In the genomic region with DNA sequence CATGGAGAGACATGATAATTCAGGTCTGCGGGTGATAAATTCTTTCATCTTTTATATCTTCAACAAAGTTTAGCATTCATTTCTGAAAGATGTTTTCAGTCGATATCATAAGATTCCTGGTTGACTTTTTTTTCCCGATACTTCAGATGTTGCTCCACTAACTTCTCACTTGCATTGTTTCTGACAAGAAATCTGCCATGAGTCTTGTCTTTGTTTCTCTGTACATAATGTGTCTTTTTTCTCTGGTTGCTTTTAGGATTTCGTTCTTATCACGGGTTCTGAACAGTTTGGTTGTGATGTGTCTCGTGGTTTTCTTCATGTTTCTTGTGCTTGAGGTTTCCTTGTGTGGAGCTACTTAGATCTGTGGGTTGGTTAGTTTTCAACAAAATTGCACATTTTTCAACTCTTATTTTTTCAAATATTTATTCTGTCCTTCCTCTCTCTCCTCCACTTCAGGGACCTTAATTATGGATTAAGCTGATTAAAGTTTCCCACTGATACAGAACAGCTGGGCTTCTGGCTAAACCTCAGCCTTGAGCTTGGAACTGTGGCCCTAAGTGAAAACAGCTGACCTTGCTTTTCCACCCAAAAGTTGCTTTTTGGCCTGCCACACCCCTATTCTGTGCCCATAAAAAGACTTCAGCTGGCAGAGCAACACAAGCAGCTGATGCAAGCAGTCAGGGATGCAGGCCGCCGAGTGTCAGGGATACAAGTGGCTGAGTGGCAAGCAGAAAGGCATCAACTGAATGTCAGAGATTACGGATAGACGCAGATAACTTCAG, we compare ENCODE assay signal across 26 cellular contexts.
A peak's percentile ranks its signal among the peaks of the same experiment; 100 is the strongest.
DNase-seq lines count a peak whose midpoint lies in the region; ATAC-seq and TF ChIP-seq lines count a peak whose summit lies in the region.
"Had no signal": no experiment of that assay in that cellular context is flagged by ENCODE, and none has a peak within 500 bp of the region (broad histone marks: within the 10 kb centered on the region; RNA-seq: fewer than 3 reads in every experiment).

No MANE protein-coding gene starts in this region.

- no peak overlapping the region for H3K4me3 ChIP-seq in vagina
- H3K4me3 ChIP-seq: cardiac muscle cell, coronary artery, psoas muscle, suprapubic skin, upper lobe of right lung had no signal

- ATAC-seq in WTC11 (no peak), left cardiac atrium (peak; percentile 59 to 61), HG02981 (IDR thresholded peaks at IDR 0.05; ENCODE audit: unreplicated experiment) (no peak)
- ATAC-seq: effector memory CD8-positive, alpha-beta T cell; natural killer cell treated with Interleukin-12 subunit alpha and Interleukin-12 subunit beta and Interleukin-15 and Interleukin-18, amount 100 ng/mL, for 72 hours; PC-3; stimulated activated naive B cell treated with anti-CD40 and anti-IgM and Interleukin-4, amounts not matched to agents 10 μg/mL and 1 μg/mL and 100 μg/mL, for 72 hours; upper lobe of right lung had no signal

- DNase-seq in activated T-cell treated with anti-CD3 and anti-CD28 coated beads, Interleukin-2, amount 50 U/mL, for 24 hours = peak; percentile 15
- DNase-seq in activated T-cell treated with anti-CD3 and anti-CD28 coated beads for 4 hours = no peak
- no peak for DNase-seq in WTC11 (ENCODE audit: low spot score)
- DNase-seq in left cardiac atrium = no peak
- no peak for DNase-seq in vagina (ENCODE audit: extremely low spot score in 2 of 2)
- no peak for DNase-seq in GF-D8 (lab: John Stamatoyannopoulos, UW)
- DNase-seq in NCI-H1105 treated with DMSO at 0.1 percent for 48 hours (lab: John Stamatoyannopoulos, UW) = no peak
- DNase-seq: activated CD4-positive, alpha-beta T cell treated with anti-CD3 and anti-CD28 coated beads for 4 hours; activated effector memory CD4-positive, alpha-beta T cell treated with anti-CD3 and anti-CD28 coated beads, Interleukin-2, amount 50 U/mL, for 16 hours; activated naive CD8-positive, alpha-beta T cell treated with anti-CD3 and anti-CD28 coated beads, Interleukin-2, amount 10 ng/mL, durations not matched to agents 7 days and 5 days; CD4-positive, alpha-beta memory T cell; effector memory CD8-positive, alpha-beta T cell; kidney glomerular epithelial cell; NCI-H187; NCI-H2171; PC-3; psoas muscle; SHP77; stimulated activated naive B cell treated with anti-CD40 and anti-IgM and Interleukin-4, amounts not matched to agents 10 μg/mL and 1 μg/mL and 100 μg/mL, for 72 hours; upper lobe of right lung had no signal

- CTCF ChIA-PET in WTC11 (lab: Charles Lee) = interaction anchor here (1.0 kb wide), 1 partner anchor 17 kb away, joined by 3 read pairs; no protein-coding TSS in a partner anchor

- no peaks in the 10 kb centered on the region for H3K27me3 Mint-ChIP-seq in activated T-cell treated with anti-CD3 and anti-CD28 coated beads, Interleukin-2, amount 50 U/mL, for 24 hours
- no peaks in the 10 kb centered on the region; the same call in 1 of the 2 replicates for H3K27me3 Mint-ChIP-seq in WTC11 (ENCODE audit: low read depth)
- H3K27me3 Mint-ChIP-seq: activated naive CD8-positive, alpha-beta T cell treated with anti-CD3 and anti-CD28 coated beads, Interleukin-2, amount 10 ng/mL, durations not matched to agents 7 days and 5 days had no signal

- peaks cover 15% of the 10 kb centered on the region for H3K9me3 Mint-ChIP-seq in activated T-cell treated with anti-CD3 and anti-CD28 coated beads, Interleukin-2, amount 50 U/mL, for 24 hours
- H3K9me3 Mint-ChIP-seq in WTC11 = peaks cover 30% of the 10 kb centered on the region
- H3K9me3 Mint-ChIP-seq: natural killer cell treated with Interleukin-12 subunit alpha and Interleukin-12 subunit beta and Interleukin-15 and Interleukin-18, amount 100 ng/mL, for 72 hours had no signal

- peak overlapping the region; percentile 67 for H3K27ac ChIP-seq in vagina
- H3K27ac ChIP-seq: cardiac muscle cell, psoas muscle, suprapubic skin, upper lobe of right lung had no signal

- TF ChIP-seq POLR2A in vagina (IDR thresholded peaks at IDR 0.05) = no peak

- no peaks in the 10 kb centered on the region for H3K36me3 ChIP-seq in vagina
- H3K36me3 ChIP-seq: cardiac muscle cell, suprapubic skin, upper lobe of right lung had no signal

- H3K36me3 Mint-ChIP-seq in activated T-cell treated with anti-CD3 and anti-CD28 coated beads, Interleukin-2, amount 50 U/mL, for 24 hours (ENCODE audit: low read depth) = no peaks in the 10 kb centered on the region
- H3K36me3 Mint-ChIP-seq in WTC11 = peaks cover 23% of the 10 kb centered on the region
- H3K36me3 Mint-ChIP-seq: CD4-positive, alpha-beta memory T cell; natural killer cell treated with Interleukin-12 subunit alpha and Interleukin-12 subunit beta and Interleukin-15 and Interleukin-18, amount 100 ng/mL, for 72 hours had no signal

- no peaks in the 10 kb centered on the region for H3K27me3 ChIP-seq in vagina
- H3K27me3 ChIP-seq: cardiac muscle cell, suprapubic skin, upper lobe of right lung had no signal

- no peak overlapping the region for H3K4me3 Mint-ChIP-seq in activated T-cell treated with anti-CD3 and anti-CD28 coated beads, Interleukin-2, amount 50 U/mL, for 24 hours
- H3K4me3 Mint-ChIP-seq in WTC11 = no peak overlapping the region
- H3K4me3 Mint-ChIP-seq: activated naive CD8-positive, alpha-beta T cell treated with anti-CD3 and anti-CD28 coated beads, Interleukin-2, amount 10 ng/mL, durations not matched to agents 7 days and 5 days; B cell; CD4-positive, alpha-beta memory T cell; effector memory CD8-positive, alpha-beta T cell; natural killer cell treated with Interleukin-12 subunit alpha and Interleukin-12 subunit beta and Interleukin-15 and Interleukin-18, amount 100 ng/mL, for 72 hours; stimulated activated naive B cell treated with anti-CD40 and anti-IgM and Interleukin-4, amounts not matched to agents 10 μg/mL and 1 μg/mL and 100 μg/mL, for 72 hours had no signal

- H3K4me1 ChIP-seq in vagina = peaks cover 10% of the 10 kb centered on the region
- H3K4me1 ChIP-seq: upper lobe of right lung had no signal

- H3K4me1 Mint-ChIP-seq in activated T-cell treated with anti-CD3 and anti-CD28 coated beads, Interleukin-2, amount 50 U/mL, for 24 hours (ENCODE audit: low read depth) = peaks cover 3% of the 10 kb centered on the region
- peaks cover 5% of the 10 kb centered on the region for H3K4me1 Mint-ChIP-seq in WTC11
- H3K4me1 Mint-ChIP-seq: activated naive CD8-positive, alpha-beta T cell treated with anti-CD3 and anti-CD28 coated beads, Interleukin-2, amount 10 ng/mL, durations not matched to agents 7 days and 5 days; B cell; CD4-positive, alpha-beta memory T cell; stimulated activated naive B cell treated with anti-CD40 and anti-IgM and Interleukin-4, amounts not matched to agents 10 μg/mL and 1 μg/mL and 100 μg/mL, for 72 hours had no signal

- no peaks in the 10 kb centered on the region for H3K9me3 ChIP-seq in vagina
- H3K9me3 ChIP-seq: suprapubic skin, upper lobe of right lung had no signal

- POLR2A ChIA-PET in WTC11 (lab: Charles Lee) = no interaction called here

- no peak overlapping the region for H3K27ac Mint-ChIP-seq in activated T-cell treated with anti-CD3 and anti-CD28 coated beads, Interleukin-2, amount 50 U/mL, for 24 hours
- H3K27ac Mint-ChIP-seq in WTC11 = no peak overlapping the region
- H3K27ac Mint-ChIP-seq: activated naive CD8-positive, alpha-beta T cell treated with anti-CD3 and anti-CD28 coated beads, Interleukin-2, amount 10 ng/mL, durations not matched to agents 7 days and 5 days; B cell; CD4-positive, alpha-beta memory T cell; effector memory CD8-positive, alpha-beta T cell; natural killer cell treated with Interleukin-12 subunit alpha and Interleukin-12 subunit beta and Interleukin-15 and Interleukin-18, amount 100 ng/mL, for 72 hours; stimulated activated naive B cell treated with anti-CD40 and anti-IgM and Interleukin-4, amounts not matched to agents 10 μg/mL and 1 μg/mL and 100 μg/mL, for 72 hours had no signal

- intact Hi-C loops in left cardiac atrium (cut with DNase I) (no loop called here), vagina (cut with DNase I) (no loop called here)

- TF ChIP-seq CTCF in WTC11 (IDR thresholded peaks at IDR 0.05) = no peak
- no peak for TF ChIP-seq CTCF in vagina (IDR thresholded peaks at IDR 0.05)

TF ChIP-seq in WTC11, 78 proteins besides CTCF, POLR2A, EP300 and RAD21:
- TF ChIP-seq ZNF317 (CRISPR knock-in tag; IDR thresholded peaks at IDR 0.05; ENCODE audit: borderline replicate concordance, low read depth) = peak; percentile 87
- TF ChIP-seq, protein P1, sequence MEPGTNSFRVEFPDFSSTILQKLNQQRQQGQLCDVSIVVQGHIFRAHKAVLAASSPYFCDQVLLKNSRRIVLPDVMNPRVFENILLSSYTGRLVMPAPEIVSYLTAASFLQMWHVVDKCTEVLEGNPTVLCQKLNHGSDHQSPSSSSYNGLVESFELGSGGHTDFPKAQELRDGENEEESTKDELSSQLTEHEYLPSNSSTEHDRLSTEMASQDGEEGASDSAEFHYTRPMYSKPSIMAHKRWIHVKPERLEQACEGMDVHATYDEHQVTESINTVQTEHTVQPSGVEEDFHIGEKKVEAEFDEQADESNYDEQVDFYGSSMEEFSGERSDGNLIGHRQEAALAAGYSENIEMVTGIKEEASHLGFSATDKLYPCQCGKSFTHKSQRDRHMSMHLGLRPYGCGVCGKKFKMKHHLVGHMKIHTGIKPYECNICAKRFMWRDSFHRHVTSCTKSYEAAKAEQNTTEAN (CRISPR knock-in tag; IDR thresholded peaks at IDR 0.05) = no peak

Comparison
In these comparisons a context has a peak if more than half of its experiments do, and no peak if none do; other contexts are left out.
1. ATAC-seq: peak in left cardiac atrium (2 of 2); none in WTC11 (single experiment) and HG02981 (single experiment).